11 cellular contexts compared by ENCODE assay signal in the genomic region with DNA sequence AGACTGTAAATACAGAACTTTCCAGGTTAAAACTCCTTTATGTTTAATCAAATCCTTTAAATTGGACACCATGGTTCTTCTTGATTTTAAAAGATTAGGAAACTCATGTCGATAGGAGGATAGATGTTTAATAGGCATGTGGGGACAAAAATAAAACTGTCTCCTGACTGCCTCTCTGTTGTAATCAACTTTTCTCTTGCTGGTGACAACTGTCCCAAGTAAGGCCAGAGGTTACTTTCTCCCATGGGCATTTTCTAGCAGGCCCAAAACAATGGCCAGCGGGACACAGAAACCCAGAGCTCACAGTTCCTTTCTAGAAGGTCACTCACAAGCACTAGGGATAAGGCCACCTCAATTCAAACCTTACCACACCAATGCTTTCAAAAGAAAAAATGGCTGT. TPM values are rescaled to one million over a fixed set of nuclear protein-coding genes. Genes with fewer than 3 reads are reported as not detected.
"Had no signal": no experiment of that assay in that cellular context is flagged by ENCODE, and none has a peak within 500 bp of the region (broad histone marks: within the 10 kb centered on the region; RNA-seq: fewer than 3 reads in every experiment).

No MANE protein-coding gene starts in this region.

- H3K27ac Mint-ChIP-seq: HFFc6, IgD-negative memory B cell had no signal

- DNase-seq: GM23248, GOT3, H7, HFFc6 had no signal

- H3K4me1 ChIP-seq: HAP-1 had no signal

- H3K4me3 Mint-ChIP-seq: HFFc6, IgD-negative memory B cell had no signal

- H3K27ac ChIP-seq: GM23248, HL-60 had no signal

- H3K36me3 Mint-ChIP-seq: IgD-negative memory B cell had no signal

- H3K4me3 ChIP-seq: GM23248, HAP-1 had no signal

- ATAC-seq: HCT116, HepG2 had no signal

- H3K4me1 Mint-ChIP-seq: IgD-negative memory B cell had no signal

- H3K36me3 ChIP-seq: HAP-1 had no signal

- H3K9me3 ChIP-seq: HAP-1 had no signal

- H3K9me3 Mint-ChIP-seq: HFFc6 had no signal

RNA-seq across cellular contexts. Expression of a gene that starts 14.5 kb away (rescaled TPM):
- total RNA-seq: GM23248, H7, HepG2, HFFc6, HT1080 had no signal
- polyA plus RNA-seq: GM23248, IgD-negative memory B cell had no signal

RNA-seq across cellular contexts. Expression of a gene that starts 29.3 kb away (rescaled TPM):
- total RNA-seq: GM23248, H4, H7, HepG2, HFFc6, HT1080 had no signal
- polyA plus RNA-seq: GM23248, HepG2, IgD-negative memory B cell had no signal
